8 cellular contexts compared by ENCODE assay signal in the genomic region with DNA sequence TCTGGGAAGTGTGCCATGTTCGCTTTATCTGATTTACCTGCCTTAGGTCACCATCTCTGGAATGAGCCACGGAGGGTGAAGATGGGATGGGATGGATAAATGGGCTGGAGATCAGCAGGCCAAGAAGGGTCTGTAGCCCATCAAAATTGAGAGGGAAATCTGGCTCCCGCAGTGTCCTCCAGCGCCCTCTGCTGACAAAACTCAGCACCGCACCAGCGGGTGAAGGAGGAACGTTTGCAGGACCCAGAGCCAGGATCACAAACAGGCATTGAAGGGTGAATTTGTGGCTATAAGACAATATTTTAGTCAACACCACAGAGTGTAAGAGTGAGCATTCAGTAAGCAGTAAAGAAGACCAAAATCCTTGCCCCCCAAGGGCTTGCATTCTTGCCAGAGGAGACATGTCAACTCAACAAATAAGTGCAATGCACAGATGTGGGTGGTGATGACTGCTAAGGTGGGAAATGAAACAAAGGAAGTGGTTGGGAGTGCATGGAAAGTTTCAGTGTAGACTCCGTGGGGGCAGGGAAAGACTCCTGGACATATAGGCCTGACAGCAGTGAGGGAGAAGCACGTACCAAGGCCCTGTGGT.
DNase-seq lines count a peak whose midpoint lies in the region; ATAC-seq and TF ChIP-seq lines count a peak whose summit lies in the region.
"Had no signal": no experiment of that assay in that cellular context is flagged by ENCODE, and none has a peak within 500 bp of the region (broad histone marks: within the 10 kb centered on the region; RNA-seq: fewer than 3 reads in every experiment).

No MANE protein-coding gene starts in this region.

- peak; percentile 72 for TF ChIP-seq RAD21 in Ishikawa (IDR thresholded peaks at IDR 0.05; ENCODE audit: low read depth)

- H3K36me3 ChIP-seq in GM06990 (ENCODE audit: control insufficient read depth, insufficient read depth, low read length) (no peaks in the 10 kb centered on the region), body of pancreas (replicated peaks in 1 of 2; ENCODE audit: insufficient read depth in 1 of 2, low read depth in 2 of 2) (no peaks in the 10 kb centered on the region)

- H3K4me1 ChIP-seq in body of pancreas = no peaks in the 10 kb centered on the region

- no peaks in the 10 kb centered on the region for H3K9me3 ChIP-seq in body of pancreas

- ATAC-seq in body of pancreas (no peak), GM21786 (IDR thresholded peaks at IDR 0.05; ENCODE audit: unreplicated experiment) (no peak)

- H3K36me3 Mint-ChIP-seq in progenitor cell of endocrine pancreas (ENCODE audit: insufficient read depth) = no peaks in the 10 kb centered on the region

- peak; percentile 85 for TF ChIP-seq CTCF in GM06990 (IDR thresholded peaks at IDR 0.05; ENCODE audit: insufficient read depth, low read length, poor library complexity, severe bottlenecking)
- TF ChIP-seq CTCF in body of pancreas (IDR thresholded peaks at IDR 0.05) = peak in 5 of 7 experiments; percentile 20 to 43 (median 39)
- TF ChIP-seq CTCF in progenitor cell of endocrine pancreas (IDR thresholded peaks at IDR 0.05; ENCODE audit: unreplicated experiment) = peak; percentile 47

- TF ChIP-seq POLR2A in body of pancreas (IDR thresholded peaks at IDR 0.05) = no peak

- DNase-seq in GM06990 (ENCODE audit: extremely low read depth, insufficient read length) (no peak), body of pancreas (peak in 1 of 4 donors; percentile 23), progenitor cell of endocrine pancreas (ENCODE audit: low spot score, unreplicated experiment) (no peak), T1000 (lab: John Stamatoyannopoulos, UW) (no peak), middle frontal gyrus (ENCODE audit: extremely low spot score, low spot score) (no peak)

- H3K27ac ChIP-seq in body of pancreas = no peak overlapping the region

- no peak overlapping the region for H3K4me3 Mint-ChIP-seq in progenitor cell of endocrine pancreas (ENCODE audit: low read depth)
- H3K4me3 Mint-ChIP-seq: IgD-negative memory B cell had no signal

- no peak overlapping the region for H3K27ac Mint-ChIP-seq in progenitor cell of endocrine pancreas
- H3K27ac Mint-ChIP-seq: IgD-negative memory B cell had no signal

- TF ChIP-seq EP300 in Ishikawa (IDR thresholded peaks at IDR 0.05; ENCODE audit: borderline replicate concordance) = no peak

- WGBS in body of pancreas, 2 donors = 47 to 54% methylated on average over 9 of the region's 9 CpGs

- H3K4me1 Mint-ChIP-seq in progenitor cell of endocrine pancreas (ENCODE audit: low read depth) = peaks cover 6% of the 10 kb centered on the region

- intact Hi-C loops in body of pancreas (cut with DNase I) = no loop called here

- H3K27me3 ChIP-seq in GM06990 (replicated peaks; ENCODE audit: control insufficient read depth, insufficient read depth, low read length) (peaks cover 1% of the 10 kb centered on the region; the same call in 1 of the 2 replicates), body of pancreas (no peaks in the 10 kb centered on the region)

- H3K27me3 Mint-ChIP-seq in progenitor cell of endocrine pancreas = peaks cover 17% of the 10 kb centered on the region

- peaks cover 7% of the 10 kb centered on the region for H3K9me3 Mint-ChIP-seq in progenitor cell of endocrine pancreas (ENCODE audit: low read depth)

- H3K4me3 ChIP-seq in GM06990 (replicated peaks; ENCODE audit: low read depth, low read length) = no peak overlapping the region
- H3K4me3 ChIP-seq in body of pancreas = no peak overlapping the region

TF ChIP-seq in Ishikawa, 13 proteins besides CTCF, POLR2A, EP300 and RAD21:
- TF ChIP-seq TCF12 (IDR thresholded peaks at IDR 0.05; ENCODE audit: low read depth) (no peak), YY1 (IDR thresholded peaks at IDR 0.05; ENCODE audit: low read depth) (no peak), EGR1 (IDR thresholded peaks at IDR 0.05) (no peak), TAF1 (IDR thresholded peaks at IDR 0.05; ENCODE audit: low read depth) (no peak), ZBTB7A (IDR thresholded peaks at IDR 0.05; ENCODE audit: low read depth) (no peak), CEBPB (IDR thresholded peaks at IDR 0.05) (no peak), TEAD4 (IDR thresholded peaks at IDR 0.05) (no peak), NFIC (IDR thresholded peaks at IDR 0.05) (no peak), FOXM1 (IDR thresholded peaks at IDR 0.05; ENCODE audit: borderline replicate concordance, low read depth) (no peak), CREB1 (IDR thresholded peaks at IDR 0.05; ENCODE audit: low read depth) (no peak)
- TF ChIP-seq, protein P1, sequence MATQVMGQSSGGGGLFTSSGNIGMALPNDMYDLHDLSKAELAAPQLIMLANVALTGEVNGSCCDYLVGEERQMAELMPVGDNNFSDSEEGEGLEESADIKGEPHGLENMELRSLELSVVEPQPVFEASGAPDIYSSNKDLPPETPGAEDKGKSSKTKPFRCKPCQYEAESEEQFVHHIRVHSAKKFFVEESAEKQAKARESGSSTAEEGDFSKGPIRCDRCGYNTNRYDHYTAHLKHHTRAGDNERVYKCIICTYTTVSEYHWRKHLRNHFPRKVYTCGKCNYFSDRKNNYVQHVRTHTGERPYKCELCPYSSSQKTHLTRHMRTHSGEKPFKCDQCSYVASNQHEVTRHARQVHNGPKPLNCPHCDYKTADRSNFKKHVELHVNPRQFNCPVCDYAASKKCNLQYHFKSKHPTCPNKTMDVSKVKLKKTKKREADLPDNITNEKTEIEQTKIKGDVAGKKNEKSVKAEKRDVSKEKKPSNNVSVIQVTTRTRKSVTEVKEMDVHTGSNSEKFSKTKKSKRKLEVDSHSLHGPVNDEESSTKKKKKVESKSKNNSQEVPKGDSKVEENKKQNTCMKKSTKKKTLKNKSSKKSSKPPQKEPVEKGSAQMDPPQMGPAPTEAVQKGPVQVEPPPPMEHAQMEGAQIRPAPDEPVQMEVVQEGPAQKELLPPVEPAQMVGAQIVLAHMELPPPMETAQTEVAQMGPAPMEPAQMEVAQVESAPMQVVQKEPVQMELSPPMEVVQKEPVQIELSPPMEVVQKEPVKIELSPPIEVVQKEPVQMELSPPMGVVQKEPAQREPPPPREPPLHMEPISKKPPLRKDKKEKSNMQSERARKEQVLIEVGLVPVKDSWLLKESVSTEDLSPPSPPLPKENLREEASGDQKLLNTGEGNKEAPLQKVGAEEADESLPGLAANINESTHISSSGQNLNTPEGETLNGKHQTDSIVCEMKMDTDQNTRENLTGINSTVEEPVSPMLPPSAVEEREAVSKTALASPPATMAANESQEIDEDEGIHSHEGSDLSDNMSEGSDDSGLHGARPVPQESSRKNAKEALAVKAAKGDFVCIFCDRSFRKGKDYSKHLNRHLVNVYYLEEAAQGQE (IDR thresholded peaks at IDR 0.05; ENCODE audit: low read depth) = no peak
- TF ChIP-seq, protein P2, sequence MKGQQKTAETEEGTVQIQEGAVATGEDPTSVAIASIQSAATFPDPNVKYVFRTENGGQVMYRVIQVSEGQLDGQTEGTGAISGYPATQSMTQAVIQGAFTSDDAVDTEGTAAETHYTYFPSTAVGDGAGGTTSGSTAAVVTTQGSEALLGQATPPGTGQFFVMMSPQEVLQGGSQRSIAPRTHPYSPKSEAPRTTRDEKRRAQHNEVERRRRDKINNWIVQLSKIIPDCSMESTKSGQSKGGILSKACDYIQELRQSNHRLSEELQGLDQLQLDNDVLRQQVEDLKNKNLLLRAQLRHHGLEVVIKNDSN (IDR thresholded peaks at IDR 0.05) = no peak
- TF ChIP-seq, protein P3, sequence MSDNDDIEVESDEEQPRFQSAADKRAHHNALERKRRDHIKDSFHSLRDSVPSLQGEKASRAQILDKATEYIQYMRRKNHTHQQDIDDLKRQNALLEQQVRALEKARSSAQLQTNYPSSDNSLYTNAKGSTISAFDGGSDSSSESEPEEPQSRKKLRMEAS (IDR thresholded peaks at IDR 0.05) = no peak
